In the genomic region with DNA sequence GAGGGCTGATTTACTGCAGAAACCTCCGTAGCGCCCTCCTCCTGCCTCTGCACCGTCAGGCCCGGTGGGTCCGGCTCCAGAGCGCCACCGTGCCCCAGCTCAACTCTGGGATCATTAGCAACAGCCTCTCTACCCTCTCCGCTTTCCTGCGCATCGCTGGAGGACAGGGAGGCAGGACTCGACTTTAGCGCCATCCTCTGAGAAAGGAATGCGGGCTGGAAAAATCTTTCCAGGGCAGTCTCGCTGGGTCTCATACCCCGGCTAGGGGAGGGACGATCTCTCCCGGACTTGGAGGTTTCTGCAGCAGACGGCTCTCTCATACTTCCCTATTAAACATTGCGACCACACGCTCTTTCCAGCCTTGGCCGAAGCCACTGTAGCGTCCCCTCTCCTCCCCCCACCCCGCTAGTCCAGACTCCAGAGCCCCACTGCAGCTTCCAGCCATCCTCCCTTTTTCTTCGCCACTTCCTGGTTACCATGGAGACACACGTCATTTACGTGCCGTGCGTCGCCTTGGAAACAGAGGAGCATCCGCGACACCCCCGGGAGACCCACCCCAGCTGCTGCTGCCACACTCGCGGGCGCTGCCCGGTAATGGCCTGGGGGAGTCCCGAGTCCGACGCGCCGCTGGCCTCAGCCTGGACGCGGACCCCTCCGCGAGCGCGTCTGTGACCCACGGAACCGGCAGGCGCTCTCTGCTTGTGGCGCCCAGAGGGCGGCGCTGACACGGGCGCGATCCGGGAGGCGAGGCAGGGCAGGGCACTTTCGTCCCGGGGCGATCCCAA, we compare ENCODE assay signal across 8 cellular contexts. TPM values are rescaled to one million over a fixed set of nuclear protein-coding genes. Genes with fewer than 3 reads are reported as not detected.
DNase-seq lines count a peak whose midpoint lies in the region; ATAC-seq and TF ChIP-seq lines count a peak whose summit lies in the region.

Gene CCDC184 (plus strand): TSS at position 554 of the 785 bp plus-strand sequence. CDS start 479 bp downstream, outside the sequence.

- TF ChIP-seq CTCF in GM12873 (IDR thresholded peaks at IDR 0.05; ENCODE audit: insufficient read depth, low read depth, low read length, missing control alignments) (peak; percentile 59), VCaP (conservative IDR thresholded peaks at IDR 0.05) (peak; percentile 67)

- H3K4me3 ChIP-seq in iPS-20b (ENCODE audit: low read length) (peak within 1 kb of the TSS; percentile 81), skeletal muscle satellite cell (ENCODE audit: low read length) (peak within 1 kb of the TSS; percentile 76)

- peaks cover 91% of the 10 kb centered on the region for H3K27me3 ChIP-seq in iPS-20b (ENCODE audit: insufficient read depth, low read length)
- peaks cover 76% of the 10 kb centered on the region for H3K27me3 ChIP-seq in skeletal muscle satellite cell (ENCODE audit: control insufficient read depth, insufficient read depth, low read length)

- H3K9ac ChIP-seq in iPS-20b (ENCODE audit: low read depth, low read length) (peak within 1 kb of the TSS; percentile 40; the same call in 1 of the 2 replicates), skeletal muscle satellite cell (ENCODE audit: low read depth, low read length) (peak within 1 kb of the TSS; percentile 8)

- H3K36me3 ChIP-seq in iPS-20b (ENCODE audit: insufficient read depth, low read depth, low read length) (no peaks in the 10 kb centered on the region), skeletal muscle satellite cell (ENCODE audit: insufficient read depth, low read length) (no peaks in the 10 kb centered on the region)

- H3K27ac ChIP-seq in VCaP, result peak within 1 kb of the TSS; percentile 52
- no peak within 1 kb of the TSS for H3K27ac ChIP-seq in iPS-20b (ENCODE audit: low read length)

- H3K9me3 ChIP-seq in iPS-20b (ENCODE audit: insufficient read depth, low read depth, low read length), result no peaks in the 10 kb centered on the region
- H3K9me3 ChIP-seq in skeletal muscle satellite cell (replicated peaks; ENCODE audit: low read length), result no peaks in the 10 kb centered on the region

- in situ Hi-C loops in T47D (cut with HindIII; ENCODE audit: low pct_unique_long_range_greater_than_20kb, low sequenced_read_pairs), result no loop called here

- peak within 1 kb of the TSS; percentile 91 for H3K4me2 ChIP-seq in skeletal muscle satellite cell (ENCODE audit: low read length)

- peak; percentile 66 for ATAC-seq in HG02623 (IDR thresholded peaks at IDR 0.05; ENCODE audit: unreplicated experiment)

- DNase-seq in NCI-H146 treated with DMSO at 0.1 percent for 48 hours (lab: John Stamatoyannopoulos, UW; ENCODE audit: unreplicated experiment) (peak; percentile 85), T47D (ENCODE audit: low read depth in 1 of 2, low spot score in 1 of 2) (peak; percentile 62 to 70), OCI-M2 (lab: John Stamatoyannopoulos, UW; ENCODE audit: unreplicated experiment) (no peak)

- peaks cover 13% of the 10 kb centered on the region; the same call in 1 of the 2 replicates for H3K4me1 ChIP-seq in iPS-20b (ENCODE audit: insufficient read depth, low read length)
- peaks cover 5% of the 10 kb centered on the region for H3K4me1 ChIP-seq in skeletal muscle satellite cell (ENCODE audit: control insufficient read depth, insufficient read depth, low read length)

RNA-seq across cellular contexts. Expression of gene CCDC184, which starts in this region (rescaled TPM):
- under 0.01 and 0.22 TPM in 2 replicates for total RNA-seq in skeletal muscle satellite cell (2012; rRNA removed)
